21 cellular contexts compared by ENCODE assay signal in genomic region chr20:17452441-17452840, GRCh38.
"Had no signal": no experiment of that assay in that cellular context is flagged by ENCODE, and none has a peak within 500 bp of the region (broad histone marks: within the 10 kb centered on the region; RNA-seq: fewer than 3 reads in every experiment).

No MANE protein-coding gene starts in this region.

- H3K4me1 Mint-ChIP-seq: immature natural killer cell, memory B cell, natural killer cell, neural crest cell had no signal

- H3K4me1 ChIP-seq: parathyroid adenoma, right lobe of liver, stomach, thyroid gland, vagina had no signal

- H3K27me3 ChIP-seq: right lobe of liver, thyroid gland, vagina had no signal

- H3K36me3 ChIP-seq: neutrophil, right lobe of liver, stomach, thyroid gland, vagina had no signal

- H3K9me3 ChIP-seq: neutrophil, right lobe of liver, stomach, thyroid gland, vagina had no signal

- ATAC-seq: effector memory CD8-positive, alpha-beta T cell; natural killer cell had no signal

- H3K27ac ChIP-seq: neutrophil, parathyroid adenoma, right lobe of liver, stomach, thyroid gland, vagina had no signal

- DNase-seq: cortex of kidney; effector memory CD8-positive, alpha-beta T cell; hypothalamus; immature natural killer cell; natural killer cell; right lobe of liver; small intestine; stimulated activated CD4-positive, alpha-beta T cell treated with anti-CD3 and anti-CD28 coated beads, Interleukin-15, amount 100 ng/mL, for 24 hours; stimulated activated CD4-positive, alpha-beta T cell treated with anti-CD3 and anti-CD28 coated beads, Interleukin-2, amount 100 ng/mL, for 48 hours; stimulated activated CD8-positive, alpha-beta memory T cell treated with anti-CD3 and anti-CD28 coated beads, Interleukin-4, amount 100 ng/mL, for 48 hours; stimulated activated naive CD4-positive, alpha-beta T cell treated with Interleukin-2 at 50 U/mL for 16 hours; stomach; thyroid gland; trophoblast cell had no signal

- H3K4me3 ChIP-seq: lung, right lobe of liver, stomach, thyroid gland, vagina had no signal

- H3K27ac Mint-ChIP-seq: effector memory CD8-positive, alpha-beta T cell; immature natural killer cell; memory B cell; natural killer cell; progenitor cell of endocrine pancreas had no signal

- H3K36me3 Mint-ChIP-seq: immature natural killer cell, memory B cell, natural killer cell had no signal

- H3K4me3 Mint-ChIP-seq: effector memory CD8-positive, alpha-beta T cell; immature natural killer cell; memory B cell; natural killer cell; neural crest cell had no signal

- H3K9me3 Mint-ChIP-seq: effector memory CD8-positive, alpha-beta T cell; immature natural killer cell; memory B cell; natural killer cell; neural crest cell had no signal

- H3K9ac ChIP-seq: parathyroid adenoma had no signal
